1 cellular context compared by ENCODE assay signal in genomic region chr7:30474893-30475292, GRCh38.
TF ChIP-seq lines count a peak whose summit lies in the region.

No MANE protein-coding gene starts in this region.

TF ChIP-seq in endothelial cell of umbilical vein, 7 proteins besides CTCF, POLR2A, EP300 and RAD21 (continued from another document):
- no peak for TF ChIP-seq POLR2AphosphoS5 (IDR thresholded peaks at IDR 0.05; ENCODE audit: insufficient read depth, low read depth, low read length)
- no peak for TF ChIP-seq MYC (IDR thresholded peaks at IDR 0.05; ENCODE audit: low read depth, low read length)
- no peak for TF ChIP-seq JUN (IDR thresholded peaks at IDR 0.05; ENCODE audit: borderline replicate concordance, insufficient read depth, insufficient read length, low read depth)
- no peak for TF ChIP-seq EZH2 (IDR thresholded peaks at IDR 0.05; ENCODE audit: borderline replicate concordance, low read depth, low read length, severe bottlenecking)
- no peak for TF ChIP-seq MAX (IDR thresholded peaks at IDR 0.05; ENCODE audit: insufficient read depth, insufficient read length)
TF ChIP-seq in endothelial cell of umbilical vein: peak in this region for 0.
